17 cellular contexts compared by ENCODE assay signal in the genomic region with DNA sequence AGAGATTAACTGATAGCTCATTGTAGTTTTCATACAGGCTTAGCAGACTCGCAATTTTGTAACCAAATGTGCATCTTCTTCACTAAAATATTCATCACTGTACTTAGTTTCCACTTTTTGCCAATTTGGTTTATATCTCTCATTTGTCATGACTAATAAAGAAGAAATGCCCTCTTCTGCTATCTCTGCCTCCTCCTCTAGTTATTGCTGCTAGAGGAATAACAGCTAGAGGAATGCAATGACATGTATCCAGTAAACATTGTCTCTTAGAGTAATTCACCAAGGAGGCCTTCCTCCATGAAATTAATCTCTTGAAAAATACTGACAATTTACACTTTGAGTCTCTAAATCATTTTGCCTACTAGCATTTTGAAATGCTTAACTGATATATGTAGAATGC.
"Had no signal": no experiment of that assay in that cellular context is flagged by ENCODE, and none has a peak within 500 bp of the region (broad histone marks: within the 10 kb centered on the region; RNA-seq: fewer than 3 reads in every experiment).

No MANE protein-coding gene starts in this region.

- H3K4me3 ChIP-seq: coronary artery, left lung had no signal

- H3K27me3 Mint-ChIP-seq: activated CD4-positive, alpha-beta memory T cell treated with anti-CD3 and anti-CD28 coated beads, Interleukin-2, amount 10 ng/mL, durations not matched to agents 7 days and 5 days; activated CD4-positive, alpha-beta T cell treated with anti-CD3 and anti-CD28 coated beads for 36 hours; natural killer cell treated with Interleukin-12 subunit alpha and Interleukin-12 subunit beta and Interleukin-15 and Interleukin-18, amount 100 ng/mL, for 72 hours had no signal

- H3K27ac ChIP-seq: coronary artery, left lung, WERI-Rb-1 had no signal

- H3K4me1 ChIP-seq: left lung had no signal

- H3K4me3 Mint-ChIP-seq: activated CD4-positive, alpha-beta memory T cell treated with anti-CD3 and anti-CD28 coated beads, Interleukin-2, amount 10 ng/mL, durations not matched to agents 7 days and 5 days; activated CD4-positive, alpha-beta T cell treated with anti-CD3 and anti-CD28 coated beads for 36 hours; activated T-cell treated with anti-CD3 and anti-CD28 coated beads, Interleukin-2, amount 50 U/mL, for 72 hours; natural killer cell treated with Interleukin-12 subunit alpha and Interleukin-12 subunit beta and Interleukin-15 and Interleukin-18, amount 100 ng/mL, for 72 hours had no signal

- ATAC-seq: activated CD4-positive, alpha-beta T cell treated with anti-CD3 and anti-CD28 coated beads for 36 hours; activated T-cell treated with anti-CD3 and anti-CD28 coated beads, Interleukin-2, amount 50 U/mL, for 72 hours; left lung; natural killer cell treated with Interleukin-12 subunit alpha and Interleukin-12 subunit beta and Interleukin-15 and Interleukin-18, amount 100 ng/mL, for 72 hours; right cardiac atrium had no signal

- H3K36me3 Mint-ChIP-seq: natural killer cell treated with Interleukin-12 subunit alpha and Interleukin-12 subunit beta and Interleukin-15 and Interleukin-18, amount 100 ng/mL, for 72 hours had no signal

- H3K27me3 ChIP-seq: left lung had no signal

- H3K27ac Mint-ChIP-seq: activated CD4-positive, alpha-beta memory T cell treated with anti-CD3 and anti-CD28 coated beads, Interleukin-2, amount 10 ng/mL, durations not matched to agents 7 days and 5 days; activated CD4-positive, alpha-beta T cell treated with anti-CD3 and anti-CD28 coated beads for 36 hours; activated T-cell treated with anti-CD3 and anti-CD28 coated beads, Interleukin-2, amount 50 U/mL, for 72 hours; natural killer cell treated with Interleukin-12 subunit alpha and Interleukin-12 subunit beta and Interleukin-15 and Interleukin-18, amount 100 ng/mL, for 72 hours; progenitor cell of endocrine pancreas had no signal

- H3K4me1 Mint-ChIP-seq: activated CD4-positive, alpha-beta memory T cell treated with anti-CD3 and anti-CD28 coated beads, Interleukin-2, amount 10 ng/mL, durations not matched to agents 7 days and 5 days; activated CD4-positive, alpha-beta T cell treated with anti-CD3 and anti-CD28 coated beads for 36 hours had no signal

- H3K9me3 Mint-ChIP-seq: activated CD4-positive, alpha-beta memory T cell treated with anti-CD3 and anti-CD28 coated beads, Interleukin-2, amount 10 ng/mL, durations not matched to agents 7 days and 5 days; activated T-cell treated with anti-CD3 and anti-CD28 coated beads, Interleukin-2, amount 50 U/mL, for 72 hours; natural killer cell treated with Interleukin-12 subunit alpha and Interleukin-12 subunit beta and Interleukin-15 and Interleukin-18, amount 100 ng/mL, for 72 hours had no signal

- H3K9me3 ChIP-seq: left lung had no signal

- H3K36me3 ChIP-seq: left lung, WERI-Rb-1 had no signal

- DNase-seq: activated CD4-positive, alpha-beta memory T cell treated with anti-CD3 and anti-CD28 coated beads, Interleukin-2, amount 10 ng/mL, durations not matched to agents 7 days and 5 days; activated CD4-positive, alpha-beta T cell treated with anti-CD3 and anti-CD28 coated beads for 36 hours; activated CD8-positive, alpha-beta memory T cell treated with anti-CD3 and anti-CD28 coated beads, Interleukin-2, amount 50 U/mL, for 4 hours; activated naive CD4-positive, alpha-beta T cell; activated T-cell treated with anti-CD3 and anti-CD28 coated beads, Interleukin-2, amount 50 U/mL, for 72 hours; caudate nucleus; effector memory CD4-positive, alpha-beta T cell; left lung; occipital lobe; right cardiac atrium; stimulated activated naive CD4-positive, alpha-beta T cell treated with Interleukin-2 at 50 U/mL for 16 hours; T1000; trophoblast cell; WERI-Rb-1 had no signal
